ENCODE assay signal across 2 cellular contexts in genomic region chr2:62455957-62456692, GRCh38.
TF ChIP-seq lines count a peak whose summit lies in the region.

No MANE protein-coding gene starts in this region.

TF ChIP-seq in A549, 52 proteins besides CTCF, POLR2A, EP300 and RAD21:
- TF ChIP-seq CBX2 (IDR thresholded peaks at IDR 0.05; ENCODE audit: borderline replicate concordance, low read depth) (no peak), NR3C1 (IDR thresholded peaks at IDR 0.05) (no peak), BCL3 (IDR thresholded peaks at IDR 0.05) (no peak), ZNF302 (CRISPR knock-in tag; IDR thresholded peaks at IDR 0.05) (0 out of 2 replicates have a peak, but pooled peaks have one; percentile 39)

TF ChIP-seq in K562, 482 proteins besides CTCF, POLR2A, EP300 and RAD21:
- TF ChIP-seq ILF3 (IDR thresholded peaks at IDR 0.05; ENCODE audit: borderline replicate concordance): no peak
- no peak for TF ChIP-seq DPF2 (IDR thresholded peaks at IDR 0.05)
- TF ChIP-seq FOXP4 (CRISPR knock-in tag; IDR thresholded peaks at IDR 0.05; ENCODE audit: borderline replicate concordance): no peak
- TF ChIP-seq ZNF174 (CRISPR knock-in tag; IDR thresholded peaks at IDR 0.05): no peak
- TF ChIP-seq RNF219 (CRISPR knock-in tag; IDR thresholded peaks at IDR 0.05): no peak
- no peak for TF ChIP-seq HEY1 (CRISPR knock-in tag; IDR thresholded peaks at IDR 0.05; ENCODE audit: borderline replicate concordance)
- no peak for TF ChIP-seq SRF (CRISPR knock-in tag; IDR thresholded peaks at IDR 0.05)
- no peak for TF ChIP-seq HMGN3 (IDR thresholded peaks at IDR 0.05; ENCODE audit: borderline replicate concordance, extremely low read depth, insufficient read length, low read depth, low read length)
- no peak for TF ChIP-seq ETS1 (conservative IDR thresholded peaks at IDR 0.05; ENCODE audit: control insufficient read depth, low read depth, low read length)
- TF ChIP-seq FOS (IDR thresholded peaks at IDR 0.05; ENCODE audit: extremely low read depth, insufficient read length): no peak
- no peak for TF ChIP-seq RBM15 (IDR thresholded peaks at IDR 0.05; ENCODE audit: insufficient read depth, low read length)
- TF ChIP-seq STAG1 (CRISPR knock-in tag; IDR thresholded peaks at IDR 0.05; ENCODE audit: borderline replicate concordance): no peak
- TF ChIP-seq TEAD2 (tag; IDR thresholded peaks at IDR 0.05): no peak
- TF ChIP-seq CLOCK (CRISPR knock-in tag; IDR thresholded peaks at IDR 0.05; ENCODE audit: borderline replicate concordance): no peak
- no peak for TF ChIP-seq NFIX (CRISPR knock-in tag; IDR thresholded peaks at IDR 0.05; ENCODE audit: low read depth)
- no peak for TF ChIP-seq NR4A1 (CRISPR knock-in tag; IDR thresholded peaks at IDR 0.05)
- TF ChIP-seq NR4A1 (tag; IDR thresholded peaks at IDR 0.05): no peak
- TF ChIP-seq ZFP30 (CRISPR knock-in tag; IDR thresholded peaks at IDR 0.05; ENCODE audit: borderline replicate concordance): no peak
- no peak for TF ChIP-seq ZNF76 (CRISPR knock-in tag; IDR thresholded peaks at IDR 0.05; ENCODE audit: borderline replicate concordance)
